ENCODE assay signal across 16 cellular contexts in the genomic region with DNA sequence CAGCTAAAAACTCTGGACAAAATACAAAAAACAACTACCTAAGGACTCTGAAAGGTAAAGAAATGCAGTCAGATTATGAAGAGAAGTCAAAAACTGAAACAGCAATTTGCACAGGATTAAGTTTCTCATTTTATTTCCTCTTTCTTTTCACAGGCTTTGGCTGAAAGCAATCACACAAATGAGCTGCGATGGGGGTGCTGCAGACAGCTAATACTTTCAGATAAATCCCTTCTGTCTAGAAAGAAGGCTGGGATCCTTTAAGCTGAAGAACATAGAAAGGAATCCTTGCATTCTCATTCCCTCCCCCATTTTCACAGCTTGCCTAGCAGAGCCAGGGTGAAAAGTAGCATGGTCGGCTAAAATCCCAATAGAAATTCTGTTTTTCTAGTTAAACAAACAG. TPM values are rescaled to one million over a fixed set of nuclear protein-coding genes. Genes with fewer than 3 reads are reported as not detected.
A peak's percentile ranks its signal among the peaks of the same experiment; 100 is the strongest.
DNase-seq lines count a peak whose midpoint lies in the region; ATAC-seq and TF ChIP-seq lines count a peak whose summit lies in the region.
"Had no signal": no experiment of that assay in that cellular context is flagged by ENCODE, and none has a peak within 500 bp of the region (broad histone marks: within the 10 kb centered on the region; RNA-seq: fewer than 3 reads in every experiment).

No MANE protein-coding gene starts in this region.

- no peaks in the 10 kb centered on the region for H3K27me3 Mint-ChIP-seq in T-helper 1 cell treated with Interleukin-12 subunit alpha and Interleukin-12 subunit beta and Interleukin-4 antibody, amounts not matched to agents 30 μg/mL and 1 μg/mL, for 36 hours (ENCODE audit: low read depth)
- H3K27me3 Mint-ChIP-seq in naive thymus-derived CD4-positive, alpha-beta T cell: no peaks in the 10 kb centered on the region

- no peaks in the 10 kb centered on the region for H3K27me3 ChIP-seq in OCI-LY1 (ENCODE audit: insufficient read depth, low read length)
- H3K27me3 ChIP-seq in naive thymus-derived CD4-positive, alpha-beta T cell (ENCODE audit: control insufficient read depth in 2 of 2, insufficient read depth in 2 of 2, low read length in 2 of 2): no peaks in the 10 kb centered on the region

- H3K4me2 ChIP-seq in OCI-LY1 (ENCODE audit: low read length): no peak overlapping the region

- peaks cover 12% of the 10 kb centered on the region for H3K4me1 ChIP-seq in OCI-LY1 (ENCODE audit: insufficient read depth, low read length, severe bottlenecking)
- peaks cover 4 to 14% of the 10 kb centered on the region in 2 donors for H3K4me1 ChIP-seq in naive thymus-derived CD4-positive, alpha-beta T cell (ENCODE audit: control insufficient read depth in 2 of 2, insufficient read depth in 2 of 2, low read length in 2 of 2)

- H3K9me3 Mint-ChIP-seq in T-helper 1 cell treated with Interleukin-12 subunit alpha and Interleukin-12 subunit beta and Interleukin-4 antibody, amounts not matched to agents 30 μg/mL and 1 μg/mL, for 36 hours: peaks cover 32% of the 10 kb centered on the region
- peaks cover 0 to 47% (median 17%) of the 10 kb centered on the region in 11 donors for H3K9me3 Mint-ChIP-seq in naive thymus-derived CD4-positive, alpha-beta T cell

- in situ Hi-C loops in ACHN (cut with HindIII; ENCODE audit: low pct_ligation_motif_present, low pct_unique_long_range_greater_than_20kb, low sequenced_read_pairs): no loop called here

- H3K4me3 ChIP-seq in OCI-LY1 (ENCODE audit: low read depth, low read length, poor library complexity, severe bottlenecking): no peak overlapping the region
- no peak overlapping the region for H3K4me3 ChIP-seq in naive thymus-derived CD4-positive, alpha-beta T cell (ENCODE audit: low read length)

- peaks cover 10% of the 10 kb centered on the region for H3K9me3 ChIP-seq in OCI-LY1 (ENCODE audit: low read length)
- H3K9me3 ChIP-seq in naive thymus-derived CD4-positive, alpha-beta T cell (ENCODE audit: control insufficient read depth in 2 of 3, low read length in 3 of 3): no peaks in the 10 kb centered on the region

- no peaks in the 10 kb centered on the region for H4K20me1 ChIP-seq in OCI-LY1 (ENCODE audit: insufficient read depth, low read length)

- ATAC-seq in GM21717 (IDR thresholded peaks at IDR 0.05; ENCODE audit: unreplicated experiment): peak; percentile 58
- no peak for ATAC-seq in naive thymus-derived CD4-positive, alpha-beta T cell
- ATAC-seq: HepG2, SK-N-SH treated with all-trans-retinoic acid at 6 μM for 48 hours had no signal

- POLR2A ChIA-PET in naive thymus-derived CD4-positive, alpha-beta T cell (lab: Charles Lee): interaction anchor here (0.9 kb wide), 1 partner anchor 25 kb away, joined by 3 read pairs; no protein-coding TSS in a partner anchor

- H3K4me3 Mint-ChIP-seq in T-helper 1 cell treated with Interleukin-12 subunit alpha and Interleukin-12 subunit beta and Interleukin-4 antibody, amounts not matched to agents 30 μg/mL and 1 μg/mL, for 36 hours: peak overlapping the region; percentile 3
- peak overlapping the region in 9 of 10 donors; percentile 18 to 78 (median 53) for H3K4me3 Mint-ChIP-seq in naive thymus-derived CD4-positive, alpha-beta T cell

- H3K27ac Mint-ChIP-seq in T-helper 1 cell treated with Interleukin-12 subunit alpha and Interleukin-12 subunit beta and Interleukin-4 antibody, amounts not matched to agents 30 μg/mL and 1 μg/mL, for 36 hours: no peak overlapping the region
- peak overlapping the region in 8 of 9 donors; percentile 1 to 80 (median 36) for H3K27ac Mint-ChIP-seq in naive thymus-derived CD4-positive, alpha-beta T cell

- H2AFZ ChIP-seq in OCI-LY1 (ENCODE audit: low read length): no peak overlapping the region

- peak overlapping the region; percentile 39 for H3K27ac ChIP-seq in OCI-LY1 (ENCODE audit: low read depth, low read length, poor library complexity, severe bottlenecking)
- H3K27ac ChIP-seq in naive thymus-derived CD4-positive, alpha-beta T cell (ENCODE audit: low read depth, low read length): no peak overlapping the region

- H3K36me3 Mint-ChIP-seq in T-helper 1 cell treated with Interleukin-12 subunit alpha and Interleukin-12 subunit beta and Interleukin-4 antibody, amounts not matched to agents 30 μg/mL and 1 μg/mL, for 36 hours (ENCODE audit: low read depth): peaks cover 35% of the 10 kb centered on the region
- peaks cover 30 to 66% (median 59%) of the 10 kb centered on the region in 5 donors for H3K36me3 Mint-ChIP-seq in naive thymus-derived CD4-positive, alpha-beta T cell

- H3K4me1 Mint-ChIP-seq in T-helper 1 cell treated with Interleukin-12 subunit alpha and Interleukin-12 subunit beta and Interleukin-4 antibody, amounts not matched to agents 30 μg/mL and 1 μg/mL, for 36 hours (ENCODE audit: low read depth): peaks cover 14% of the 10 kb centered on the region
- H3K4me1 Mint-ChIP-seq in naive thymus-derived CD4-positive, alpha-beta T cell: peaks cover 15 to 38% (median 26%) of the 10 kb centered on the region in 7 donors

- TF ChIP-seq CTCF in OCI-LY1 (IDR thresholded peaks at IDR 0.05; ENCODE audit: low read length): no peak

- intact Hi-C loops in naive thymus-derived CD4-positive, alpha-beta T cell (cut with micrococcal nuclease): no loop called here

- no peak for DNase-seq in T-helper 1 cell
- DNase-seq in naive thymus-derived CD4-positive, alpha-beta T cell: no peak
- DNase-seq in T-helper 2 cell: no peak
- no peak for DNase-seq in ACHN
- DNase-seq in NCI-H2081 treated with DMSO at 0.1 percent for 48 hours (lab: John Stamatoyannopoulos, UW): no peak
- DNase-seq: 8988T; activated CD4-positive, CD25-positive, alpha-beta regulatory T cell; NCI-H1092 treated with DMSO at 0.1 percent for 48 hours; NCI-H2227 treated with DMSO at 0.1 percent for 48 hours; occipital lobe; stimulated activated naive CD4-positive, alpha-beta T cell treated with Interleukin-2 at 50 U/mL for 16 hours had no signal

- no peaks in the 10 kb centered on the region for H3K9me2 ChIP-seq in OCI-LY1 (ENCODE audit: low read depth, low read length)

- CTCF ChIA-PET in naive thymus-derived CD4-positive, alpha-beta T cell (lab: Charles Lee): interaction anchor here (0.9 kb wide), 1 partner anchor 702 kb away, joined by 3 read pairs; no protein-coding TSS in a partner anchor

- no peaks in the 10 kb centered on the region; the same call in 1 of the 2 replicates for H3F3A ChIP-seq in OCI-LY1 (ENCODE audit: insufficient read depth, low read length)

- H3K36me3 ChIP-seq in OCI-LY1 (ENCODE audit: insufficient read depth, low read length): 0 out of 2 replicates have a peak, but pooled peaks cover 6% of the 10 kb centered on the region
- H3K36me3 ChIP-seq in naive thymus-derived CD4-positive, alpha-beta T cell (ENCODE audit: control insufficient read depth in 2 of 3, insufficient read depth in 3 of 3, low read length in 3 of 3): peaks cover 0 to 16% (median 0%) of the 10 kb centered on the region in 3 experiments

- no peaks in the 10 kb centered on the region for H3K79me2 ChIP-seq in OCI-LY1 (ENCODE audit: insufficient read depth, low read length)

- no peak overlapping the region for H3K9ac ChIP-seq in OCI-LY1 (ENCODE audit: low read length)

RNA-seq across cellular contexts. Expression of gene PRDX6, which starts 32.0 kb away (rescaled TPM):
- 100 to 1,000 TPM in 2 of 5 experiments, 10 to 100 TPM in 3; 84.8 to 117 (median 95.0) TPM for total RNA-seq in naive thymus-derived CD4-positive, alpha-beta T cell
- 100 to 1,000 TPM; 148 to 150 TPM for polyA plus RNA-seq in naive thymus-derived CD4-positive, alpha-beta T cell
